8 cellular contexts compared by ENCODE assay signal in the genomic region with DNA sequence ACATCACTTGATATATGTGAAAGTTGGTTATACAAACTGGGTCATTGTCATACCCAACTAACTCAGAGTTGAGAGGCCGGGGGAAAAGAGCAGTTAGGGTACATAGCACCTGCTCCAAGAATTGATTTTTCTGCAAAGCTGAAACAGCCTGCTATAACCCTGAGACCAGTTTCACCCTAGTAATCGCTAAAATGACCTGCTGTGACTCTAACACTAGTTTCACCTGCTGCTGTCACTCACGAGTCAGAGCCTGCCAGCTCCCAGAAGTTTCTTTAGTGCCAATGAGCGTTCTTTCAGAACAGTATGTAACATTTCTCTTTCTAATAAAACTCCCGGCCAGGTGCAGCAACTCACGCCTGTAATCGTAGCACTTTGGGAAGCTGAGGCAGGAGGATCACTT. TPM values are rescaled to one million over a fixed set of nuclear protein-coding genes. Genes with fewer than 3 reads are reported as not detected.
DNase-seq lines count a peak whose midpoint lies in the region; ATAC-seq and TF ChIP-seq lines count a peak whose summit lies in the region.

No MANE protein-coding gene starts in this region.

- in situ Hi-C loops in gastrocnemius medialis (cut with MboI; ENCODE audit: low sequenced_read_pairs in 4 of 4) = no loop called here

- CTCF ChIA-PET in WTC11 (lab: Charles Lee) = interaction anchor here (0.7 to 4.5 kb wide), 2 partner anchors 120 to 141 kb away, joined by 3 to 30 read pairs; no protein-coding TSS in a partner anchor

- H3K4me3 ChIP-seq in SJCRH30 (no peak overlapping the region), gastrocnemius medialis (no peak overlapping the region), MG63 (no peak overlapping the region)

- no peak for TF ChIP-seq POLR2A in gastrocnemius medialis (IDR thresholded peaks at IDR 0.05)

- no peaks in the 10 kb centered on the region for H3K9me3 Mint-ChIP-seq in WTC11

- H3K27ac ChIP-seq in SJCRH30 (peak overlapping the region; percentile 15; the same call in 1 of the 2 replicates), gastrocnemius medialis (peak overlapping the region; percentile 76 to 90 (median 88))

- H3K4me3 Mint-ChIP-seq in WTC11 = no peak overlapping the region

- no peak overlapping the region for H3K27ac Mint-ChIP-seq in WTC11

- no peaks in the 10 kb centered on the region for H3K27me3 ChIP-seq in SJCRH30
- H3K27me3 ChIP-seq in gastrocnemius medialis = no peaks in the 10 kb centered on the region
- H3K27me3 ChIP-seq in MG63 = no peaks in the 10 kb centered on the region

- TF ChIP-seq CTCF in gastrocnemius medialis (IDR thresholded peaks at IDR 0.05 in 4 of 5, conservative IDR thresholded peaks at IDR 0.05 in 1 of 5) = no peak
- TF ChIP-seq CTCF in WTC11 (IDR thresholded peaks at IDR 0.05) = no peak

- intact Hi-C loops in gastrocnemius medialis (cut with DNase I; ENCODE audit: low total_unique reads) = loop anchor here (2.0 to 10.0 kb wide), 6 partner anchors 28 to 408 kb away; a partner anchor contains a TSS

- no peaks in the 10 kb centered on the region for H3K27me3 Mint-ChIP-seq in WTC11 (ENCODE audit: low read depth)

- peaks cover 3% of the 10 kb centered on the region; the same call in 1 of the 2 replicates for H3K36me3 Mint-ChIP-seq in WTC11

- ATAC-seq in GM21825 (IDR thresholded peaks at IDR 0.05; ENCODE audit: unreplicated experiment) (peak; percentile 62), gastrocnemius medialis (peak; percentile 85 to 88), WTC11 (no peak)

- peak; percentile 15 for DNase-seq in activated T-cell treated with anti-CD3 and anti-CD28 coated beads for 48 hours (ENCODE audit: low read depth)
- DNase-seq in activated T-cell treated with anti-CD3 and anti-CD28 coated beads for 4 hours = no peak
- peak; percentile 92 to 99 for DNase-seq in SJCRH30
- DNase-seq in gastrocnemius medialis = peak; percentile 79 to 90
- no peak for DNase-seq in NCI-H1105 treated with DMSO at 0.1 percent for 48 hours (lab: John Stamatoyannopoulos, UW)
- DNase-seq in WTC11 (ENCODE audit: low spot score) = no peak
- DNase-seq in MG63 = no peak

- no peaks in the 10 kb centered on the region for H3K4me1 Mint-ChIP-seq in WTC11

- H3K36me3 ChIP-seq in SJCRH30 (no peaks in the 10 kb centered on the region), gastrocnemius medialis (peaks cover 0 to 5% of the 10 kb centered on the region in 2 donors), MG63 (no peaks in the 10 kb centered on the region)

- H3K9me3 ChIP-seq in SJCRH30 (replicated peaks) (no peaks in the 10 kb centered on the region), gastrocnemius medialis (no peaks in the 10 kb centered on the region), MG63 (no peaks in the 10 kb centered on the region)

- H3K4me1 ChIP-seq in SJCRH30 (peaks cover 22% of the 10 kb centered on the region), gastrocnemius medialis (peaks cover 29 to 32% of the 10 kb centered on the region in 2 donors)

- POLR2A ChIA-PET in WTC11 (lab: Charles Lee) = no interaction called here

TF ChIP-seq in WTC11, 78 proteins besides CTCF, POLR2A, EP300 and RAD21:
- no peak for TF ChIP-seq EMX1 (CRISPR knock-in tag; IDR thresholded peaks at IDR 0.05)
- no peak for TF ChIP-seq ZNF396 (CRISPR knock-in tag; IDR thresholded peaks at IDR 0.05; ENCODE audit: borderline replicate concordance)
- TF ChIP-seq OVOL2 (CRISPR knock-in tag; IDR thresholded peaks at IDR 0.05; ENCODE audit: borderline replicate concordance) = no peak
- no peak for TF ChIP-seq KAT7 (CRISPR knock-in tag; IDR thresholded peaks at IDR 0.05; ENCODE audit: borderline replicate concordance)
- no peak for TF ChIP-seq JUN (CRISPR knock-in tag; IDR thresholded peaks at IDR 0.05)
- no peak for TF ChIP-seq ZNF232 (CRISPR knock-in tag; IDR thresholded peaks at IDR 0.05)
- no peak for TF ChIP-seq TP53 (CRISPR knock-in tag; IDR thresholded peaks at IDR 0.05)
- TF ChIP-seq FOXK1 (CRISPR knock-in tag; IDR thresholded peaks at IDR 0.05) = no peak
- no peak for TF ChIP-seq TEAD4 (CRISPR knock-in tag; IDR thresholded peaks at IDR 0.05)
- no peak for TF ChIP-seq ZNF121 (CRISPR knock-in tag; IDR thresholded peaks at IDR 0.05)
- TF ChIP-seq, protein P1, sequence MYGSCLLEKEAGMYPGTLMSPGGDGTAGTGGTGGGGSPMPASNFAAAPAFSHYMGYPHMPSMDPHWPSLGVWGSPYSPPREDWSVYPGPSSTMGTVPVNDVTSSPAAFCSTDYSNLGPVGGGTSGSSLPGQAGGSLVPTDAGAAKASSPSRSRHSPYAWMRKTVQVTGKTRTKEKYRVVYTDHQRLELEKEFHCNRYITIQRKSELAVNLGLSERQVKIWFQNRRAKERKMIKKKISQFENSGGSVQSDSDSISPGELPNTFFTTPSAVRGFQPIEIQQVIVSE (CRISPR knock-in tag; IDR thresholded peaks at IDR 0.05; ENCODE audit: borderline replicate concordance) = no peak
- TF ChIP-seq RORB (CRISPR knock-in tag; IDR thresholded peaks at IDR 0.05) = no peak
TF ChIP-seq in WTC11: peak in this region for 0.

RNA-seq across cellular contexts. Expression of a gene that starts 28.0 kb away (rescaled TPM):
- total RNA-seq in SJCRH30 (2014; rRNA removed; shearing (Covaris generic)) = 328 and 367 TPM in 2 replicates
- 10 to 100 TPM; 21.5 to 51.4 (median 34.1) TPM for total RNA-seq in gastrocnemius medialis
- 299 to 349 TPM (median 342 TPM) in 3 replicates for total RNA-seq in WTC11 (2021)
- total RNA-seq in MG63 (2014; rRNA removed; shearing (Covaris generic); ENCODE audit: low replicate concordance) = 178 and 201 TPM in 2 replicates

RNA-seq across cellular contexts. Expression of a gene that starts 54.8 kb away (rescaled TPM):
- total RNA-seq in SJCRH30 (2014; rRNA removed; shearing (Covaris generic)) = 25.5 and 29.4 TPM in 2 replicates
- total RNA-seq in gastrocnemius medialis (1 to 10 TPM; 2.0 to 6.2 (median 3.2) TPM), WTC11 (2021) (19.3 to 21.3 TPM (median 21.2 TPM) in 3 replicates)
- total RNA-seq in MG63 (2014; rRNA removed; shearing (Covaris generic); ENCODE audit: low replicate concordance) = 12.9 and 13.0 TPM in 2 replicates

RNA-seq across cellular contexts. Expression of a gene that starts 57.3 kb away (rescaled TPM):
- 19.6 and 22.0 TPM in 2 replicates for total RNA-seq in SJCRH30 (2014; rRNA removed; shearing (Covaris generic))
- total RNA-seq in gastrocnemius medialis (10 to 100 TPM in 3 of 4 donors, 1 to 10 TPM in 1; 5.3 to 16.9 (median 14.9) TPM), WTC11 (2021) (11.2 to 13.5 TPM (median 12.3 TPM) in 3 replicates)
- total RNA-seq in MG63 (2014; rRNA removed; shearing (Covaris generic); ENCODE audit: low replicate concordance) = 13.7 and 21.1 TPM in 2 replicates

Comparison
In these comparisons a context has a peak if more than half of its experiments do, and no peak if none do; other contexts are left out.
1. DNase-seq: peak in activated T-cell treated with anti-CD3 and anti-CD28 coated beads for 48 hours (single experiment), SJCRH30 (2 of 2) and gastrocnemius medialis (2 of 2); none in activated T-cell treated with anti-CD3 and anti-CD28 coated beads for 4 hours (single experiment), NCI-H1105 treated with DMSO at 0.1 percent for 48 hours (single experiment), WTC11 (single experiment) and MG63 (single experiment).